13 cellular contexts compared by ENCODE assay signal in genomic region chr22:30829901-30830550, GRCh38.
DNase-seq lines count a peak whose midpoint lies in the region; ATAC-seq, FAIRE-seq and TF ChIP-seq lines count a peak whose summit lies in the region.
"Had no signal": no experiment of that assay in that cellular context is flagged by ENCODE, and none has a peak within 500 bp of the region (broad histone marks: within the 10 kb centered on the region; RNA-seq: fewer than 3 reads in every experiment).

No MANE protein-coding gene starts in this region.

- DNase-seq in GM04504 (ENCODE audit: low read depth) (peak; percentile 94), RKO (ENCODE audit: low spot score) (peak; percentile 91), renal cortical epithelial cell (ENCODE audit: low read depth) (peak; percentile 52), HUDEP-2 (lab: John Stamatoyannopoulos, UW; ENCODE audit: unreplicated experiment in 76 of 76) (no peak), GM19239 (ENCODE audit: insufficient read length, low spot score) (no peak), esophagus muscularis mucosa (ENCODE audit: extremely low spot score) (no peak), T-helper 2 cell (no peak)
- DNase-seq: activated B cell treated with CpG ODN at 0.5 μM for 24 hours; glutamatergic neuron; NK-92 treated with Interleukin-12 subunit alpha and Interleukin-12 subunit beta, amount 100 ng/mL, for 24 hours; stimulated activated CD4-positive, alpha-beta T cell treated with anti-CD3 and anti-CD28 coated beads, Interleukin-15, amount 100 ng/mL, for 24 hours had no signal

- no peak for TF ChIP-seq CTCF in esophagus muscularis mucosa (IDR thresholded peaks at IDR 0.05)

- WGBS in esophagus muscularis mucosa: 78% methylated on average over 8 of the region's 12 CpGs

- no peak overlapping the region for H3K4me3 ChIP-seq in esophagus muscularis mucosa
- H3K4me3 ChIP-seq: mucosa of descending colon had no signal

- no peak for TF ChIP-seq POLR2A in esophagus muscularis mucosa (IDR thresholded peaks at IDR 0.05; ENCODE audit: low read depth)

- no peaks in the 10 kb centered on the region for H3K36me3 ChIP-seq in esophagus muscularis mucosa

- peaks cover 0 to 12% (median 0%) of the 10 kb centered on the region in 4 donors for H3K27me3 ChIP-seq in esophagus muscularis mucosa

- intact Hi-C loops in esophagus muscularis mucosa (cut with DNase I): no loop called here

- peaks cover 0 to 9% (median 4%) of the 10 kb centered on the region in 4 donors for H3K4me1 ChIP-seq in esophagus muscularis mucosa

- no peak for FAIRE-seq in GM19239 (lab: Jason Lieb, UNC)

- no peak overlapping the region for H3K27ac ChIP-seq in esophagus muscularis mucosa (replicated peaks in 1 of 4)

- H3K9me3 ChIP-seq in esophagus muscularis mucosa: no peaks in the 10 kb centered on the region
- H3K9me3 ChIP-seq: mucosa of descending colon had no signal

- ATAC-seq in esophagus mucosa: peak; percentile 87

- no peak for TF ChIP-seq EP300 in esophagus muscularis mucosa (IDR thresholded peaks at IDR 0.05)

Comparison
In these comparisons a context has a peak if more than half of its experiments do, and no peak if none do; other contexts are left out.
1. DNase-seq: peak in GM04504 (single experiment), RKO (single experiment) and renal cortical epithelial cell (single experiment); none in HUDEP-2 (0 of 76), GM19239 (single experiment), esophagus muscularis mucosa (single experiment) and T-helper 2 cell (0 of 5).